Comparison of ENCODE assay signal across 22 cellular contexts in the genomic region with DNA sequence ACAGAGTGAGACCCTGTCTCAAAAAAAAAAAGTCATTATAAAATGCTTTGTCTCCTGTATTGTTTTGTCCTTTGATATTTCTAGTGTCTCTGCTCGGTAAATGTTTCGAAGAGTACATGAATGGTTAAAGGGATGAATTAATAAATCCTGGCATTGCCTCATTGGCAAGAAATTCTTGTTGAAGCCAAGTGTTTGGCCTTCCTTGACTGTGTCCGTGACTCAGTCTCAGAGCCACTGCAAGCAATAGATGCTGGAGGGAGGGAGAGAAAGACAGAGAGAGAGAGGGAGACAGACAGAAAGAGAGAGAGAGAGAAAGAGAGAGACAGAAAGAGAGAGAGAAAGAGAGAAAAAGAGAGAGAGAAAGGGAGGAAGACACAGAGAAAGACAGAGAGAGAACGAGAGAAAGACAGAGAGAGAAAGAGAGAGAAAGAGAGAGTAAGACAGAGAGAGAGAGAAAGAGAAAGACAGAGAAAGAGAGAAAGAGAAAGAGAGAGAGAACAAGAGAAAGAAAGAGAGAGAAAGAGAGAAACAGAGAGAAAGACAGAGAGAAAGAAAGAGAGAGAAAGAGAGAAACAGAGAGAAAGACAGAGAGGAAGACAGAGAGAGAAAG.
DNase-seq lines count a peak whose midpoint lies in the region; ATAC-seq and TF ChIP-seq lines count a peak whose summit lies in the region.
"Had no signal": no experiment of that assay in that cellular context is flagged by ENCODE, and none has a peak within 500 bp of the region (broad histone marks: within the 10 kb centered on the region; RNA-seq: fewer than 3 reads in every experiment).

No MANE protein-coding gene starts in this region.

- H3K4me1 ChIP-seq in right atrium auricular region: peaks cover 0 to 3% of the 10 kb centered on the region in 2 donors
- H3K4me1 ChIP-seq: BE2C, tibial artery had no signal

- no peaks in the 10 kb centered on the region for H3K27me3 ChIP-seq in right atrium auricular region
- H3K27me3 ChIP-seq: BE2C had no signal

- no peaks in the 10 kb centered on the region for H3K36me3 ChIP-seq in right atrium auricular region
- H3K36me3 ChIP-seq: BE2C, brain microvascular endothelial cell, tibial artery had no signal

- H3K4me1 Mint-ChIP-seq in HFFc6 (ENCODE audit: low read depth): peaks cover 6% of the 10 kb centered on the region; the same call in 1 of the 2 replicates
- no peaks in the 10 kb centered on the region for H3K4me1 Mint-ChIP-seq in central memory CD8-positive, alpha-beta T cell
- H3K4me1 Mint-ChIP-seq: activated naive CD4-positive, alpha-beta T cell treated with anti-CD3 and anti-CD28 coated beads, Interleukin-2, amount 10 ng/mL, durations not matched to agents 7 days and 5 days; mesothelial cell of epicardium; nephron; WTC11 had no signal

- peaks cover 10% of the 10 kb centered on the region for H3K9me3 Mint-ChIP-seq in HFFc6
- H3K9me3 Mint-ChIP-seq in central memory CD8-positive, alpha-beta T cell: no peaks in the 10 kb centered on the region
- H3K9me3 Mint-ChIP-seq: WTC11 had no signal

- peak; percentile 74 for DNase-seq in AG20443 (ENCODE audit: low spot score)
- DNase-seq in HFFc6: peak; percentile 28
- DNase-seq in central memory CD8-positive, alpha-beta T cell (ENCODE audit: low spot score in 2 of 2): no peak
- DNase-seq in myocyte (ENCODE audit: low read depth): peak; percentile 21
- no peak for DNase-seq in right atrium auricular region (ENCODE audit: low spot score)
- DNase-seq in hippocampal formation (lab: John Stamatoyannopoulos, UW): no peak
- DNase-seq: activated CD8-positive, alpha-beta T cell treated with anti-CD3 and anti-CD28 coated beads for 36 hours; activated naive CD4-positive, alpha-beta T cell treated with anti-CD3 and anti-CD28 coated beads, Interleukin-2, amount 10 ng/mL, durations not matched to agents 7 days and 5 days; BE2C; brain microvascular endothelial cell; Caco-2; cortex of kidney; left colon; NCI-H2107; NCI-H510A treated with DMSO at 0.1 percent for 48 hours; stimulated activated CD4-positive, alpha-beta T cell treated with anti-CD3 and anti-CD28 coated beads, Interleukin-1b, Interleukin-23, amount 100 ng/mL, for 48 hours; stimulated activated naive CD4-positive, alpha-beta T cell treated with Interleukin-2 at 50 U/mL for 16 hours; tibial artery had no signal

- peaks cover 3% of the 10 kb centered on the region in 2 donors for H3K9me3 ChIP-seq in right atrium auricular region
- H3K9me3 ChIP-seq: BE2C, Caco-2 had no signal

- H3K4me3 Mint-ChIP-seq in HFFc6: no peak overlapping the region
- no peak overlapping the region for H3K4me3 Mint-ChIP-seq in central memory CD8-positive, alpha-beta T cell
- H3K4me3 Mint-ChIP-seq: activated CD8-positive, alpha-beta T cell treated with anti-CD3 and anti-CD28 coated beads for 36 hours; activated naive CD4-positive, alpha-beta T cell treated with anti-CD3 and anti-CD28 coated beads, Interleukin-2, amount 10 ng/mL, durations not matched to agents 7 days and 5 days; mesothelial cell of epicardium; nephron; WTC11 had no signal

- ATAC-seq in central memory CD8-positive, alpha-beta T cell (replicated peaks; ENCODE audit: extremely low read depth, poor library complexity, severe bottlenecking): no peak
- ATAC-seq in GM21786 (IDR thresholded peaks at IDR 0.05; ENCODE audit: unreplicated experiment): no peak
- ATAC-seq: activated CD8-positive, alpha-beta T cell treated with anti-CD3 and anti-CD28 coated beads for 36 hours; left colon; WTC11 had no signal

- H3K27ac ChIP-seq in right atrium auricular region: no peak overlapping the region
- H3K27ac ChIP-seq: brain microvascular endothelial cell, tibial artery had no signal

- peaks cover 32% of the 10 kb centered on the region for H3K27me3 Mint-ChIP-seq in HFFc6 (ENCODE audit: insufficient read depth)
- H3K27me3 Mint-ChIP-seq in central memory CD8-positive, alpha-beta T cell: no peaks in the 10 kb centered on the region
- H3K27me3 Mint-ChIP-seq: activated CD8-positive, alpha-beta T cell treated with anti-CD3 and anti-CD28 coated beads for 36 hours had no signal

- H3K4me3 ChIP-seq in right atrium auricular region: no peak overlapping the region
- H3K4me3 ChIP-seq: tibial artery had no signal

- no peak overlapping the region for H3K27ac Mint-ChIP-seq in HFFc6
- H3K27ac Mint-ChIP-seq in central memory CD8-positive, alpha-beta T cell (ENCODE audit: low read depth): peak overlapping the region; percentile 32
- H3K27ac Mint-ChIP-seq: activated CD8-positive, alpha-beta T cell treated with anti-CD3 and anti-CD28 coated beads for 36 hours; activated naive CD4-positive, alpha-beta T cell treated with anti-CD3 and anti-CD28 coated beads, Interleukin-2, amount 10 ng/mL, durations not matched to agents 7 days and 5 days; mesothelial cell of epicardium; nephron; WTC11 had no signal

- peaks cover 8% of the 10 kb centered on the region for H3K36me3 Mint-ChIP-seq in HFFc6 (ENCODE audit: low read depth)
- peaks cover 1% of the 10 kb centered on the region for H3K36me3 Mint-ChIP-seq in central memory CD8-positive, alpha-beta T cell (ENCODE audit: insufficient read depth)
- H3K36me3 Mint-ChIP-seq: activated naive CD4-positive, alpha-beta T cell treated with anti-CD3 and anti-CD28 coated beads, Interleukin-2, amount 10 ng/mL, durations not matched to agents 7 days and 5 days; mesothelial cell of epicardium; WTC11 had no signal

- TF ChIP-seq CTCF in HFFc6 (IDR thresholded peaks at IDR 0.05) (no peak), right atrium auricular region (IDR thresholded peaks at IDR 0.05) (no peak)

Comparison
In these comparisons a context has a peak if more than half of its experiments do, and no peak if none do; other contexts are left out.
1. DNase-seq: peak in AG20443 (single experiment), HFFc6 (single experiment) and myocyte (single experiment); none in central memory CD8-positive, alpha-beta T cell (0 of 2), right atrium auricular region (single experiment) and hippocampal formation (0 of 2).